In the genomic region with DNA sequence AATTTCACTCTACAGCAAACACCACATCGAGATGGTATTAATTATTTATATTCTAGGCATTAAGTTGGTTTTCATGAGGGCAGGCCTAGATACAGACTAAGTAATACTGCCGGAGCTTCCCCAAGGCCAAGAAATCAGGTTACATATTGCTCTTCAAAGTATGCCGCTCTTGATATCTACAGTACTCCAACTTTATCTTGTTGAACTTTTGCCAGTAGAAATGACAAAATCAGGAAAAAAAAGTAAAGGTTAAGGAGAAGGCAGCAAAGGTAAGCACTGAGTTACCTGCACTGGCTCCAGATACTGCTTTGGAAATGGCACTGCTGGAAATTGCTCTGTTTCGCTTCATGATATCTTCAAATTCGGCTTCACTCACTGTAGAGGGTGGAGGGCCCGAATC, we compare ENCODE assay signal across 20 cellular contexts. TPM values are rescaled to one million over a fixed set of nuclear protein-coding genes. Genes with fewer than 3 reads are reported as not detected.
DNase-seq lines count a peak whose midpoint lies in the region; ATAC-seq lines count a peak whose summit lies in the region.
"Had no signal": no experiment of that assay in that cellular context is flagged by ENCODE, and none has a peak within 500 bp of the region (broad histone marks: within the 10 kb centered on the region; RNA-seq: fewer than 3 reads in every experiment).

No MANE protein-coding gene starts in this region.

- no peak for DNase-seq in T-helper 1 cell
- no peak for DNase-seq in activated naive CD4-positive, alpha-beta T cell treated with anti-CD3 and anti-CD28 coated beads, Interleukin-2, amount 50 U/mL, for 72 hours (ENCODE audit: low spot score in 2 of 2)
- DNase-seq in activated naive CD4-positive, alpha-beta T cell treated with anti-CD3 and anti-CD28 coated beads for 36 hours: no peak
- no peak for DNase-seq in stimulated activated effector memory CD8-positive, alpha-beta T cell treated with anti-CD3 and anti-CD28 coated beads, Interleukin-12 subunit alpha, Interleukin-12 subunit beta, amount 100 ng/mL, for 72 hours (ENCODE audit: low spot score in 2 of 2)
- DNase-seq: ACHN; Caco-2; CD4-positive, alpha-beta memory T cell; DMS 273 treated with DMSO at 0.1 percent for 48 hours; DMS79 treated with DMSO at 0.1 percent for 48 hours; KG1; NCI-H1092 treated with DMSO at 0.1 percent for 48 hours; NCI-H146; NCI-H2029; NCI-H2227 treated with DMSO at 0.1 percent for 48 hours; NCI-H510A; SHP77 treated with DMSO at 0.1 percent for 48 hours had no signal

- ATAC-seq in activated naive CD4-positive, alpha-beta T cell treated with anti-CD3 and anti-CD28 coated beads, Interleukin-2, amount 50 U/mL, for 72 hours: no peak
- no peak for ATAC-seq in activated T-helper 17 cell treated with anti-CD3 and anti-CD28 coated beads, Interleukin-2, amount 50 U/mL, for 72 hours (replicated peaks)
- no peak for ATAC-seq in stimulated activated effector memory CD8-positive, alpha-beta T cell treated with anti-CD3 and anti-CD28 coated beads, Interleukin-12 subunit alpha, Interleukin-12 subunit beta, amount 100 ng/mL, for 72 hours
- ATAC-seq in HG03097 (IDR thresholded peaks at IDR 0.05; ENCODE audit: low FRiP score, unreplicated experiment) (no peak), HG03442 (IDR thresholded peaks at IDR 0.05; ENCODE audit: unreplicated experiment) (no peak)

- CTCF ChIA-PET in activated naive CD4-positive, alpha-beta T cell treated with anti-CD3 and anti-CD28 coated beads for 36 hours (lab: Charles Lee): interaction anchor here (1.7 kb wide), 1 partner anchor 20 kb away, joined by 4 read pairs; no protein-coding TSS in a partner anchor

- H3K27ac Mint-ChIP-seq in T-helper 1 cell treated with Interleukin-12 subunit alpha and Interleukin-12 subunit beta and Interleukin-4 antibody, amounts not matched to agents 30 μg/mL and 1 μg/mL, for 36 hours: peak overlapping the region; percentile 45
- H3K27ac Mint-ChIP-seq in activated naive CD4-positive, alpha-beta T cell treated with anti-CD3 and anti-CD28 coated beads, Interleukin-2, amount 50 U/mL, for 72 hours: peak overlapping the region; percentile 57 to 63
- no peak overlapping the region for H3K27ac Mint-ChIP-seq in activated naive CD4-positive, alpha-beta T cell treated with anti-CD3 and anti-CD28 coated beads for 36 hours
- peak overlapping the region; percentile 80 for H3K27ac Mint-ChIP-seq in activated T-helper 17 cell treated with anti-CD3 and anti-CD28 coated beads, Interleukin-2, amount 50 U/mL, for 72 hours
- H3K27ac Mint-ChIP-seq in stimulated activated effector memory CD8-positive, alpha-beta T cell treated with anti-CD3 and anti-CD28 coated beads, Interleukin-12 subunit alpha, Interleukin-12 subunit beta, amount 100 ng/mL, for 72 hours: peak overlapping the region; percentile 86

- no peaks in the 10 kb centered on the region for H3K9me3 Mint-ChIP-seq in T-helper 1 cell treated with Interleukin-12 subunit alpha and Interleukin-12 subunit beta and Interleukin-4 antibody, amounts not matched to agents 30 μg/mL and 1 μg/mL, for 36 hours
- no peaks in the 10 kb centered on the region for H3K9me3 Mint-ChIP-seq in activated naive CD4-positive, alpha-beta T cell treated with anti-CD3 and anti-CD28 coated beads, Interleukin-2, amount 50 U/mL, for 72 hours
- H3K9me3 Mint-ChIP-seq in activated naive CD4-positive, alpha-beta T cell treated with anti-CD3 and anti-CD28 coated beads for 36 hours: no peaks in the 10 kb centered on the region
- H3K9me3 Mint-ChIP-seq in activated T-helper 17 cell treated with anti-CD3 and anti-CD28 coated beads, Interleukin-2, amount 50 U/mL, for 72 hours: no peaks in the 10 kb centered on the region
- H3K9me3 Mint-ChIP-seq in stimulated activated effector memory CD8-positive, alpha-beta T cell treated with anti-CD3 and anti-CD28 coated beads, Interleukin-12 subunit alpha, Interleukin-12 subunit beta, amount 100 ng/mL, for 72 hours: no peaks in the 10 kb centered on the region
- H3K9me3 Mint-ChIP-seq: CD4-positive, alpha-beta memory T cell had no signal

- H3K27me3 Mint-ChIP-seq in T-helper 1 cell treated with Interleukin-12 subunit alpha and Interleukin-12 subunit beta and Interleukin-4 antibody, amounts not matched to agents 30 μg/mL and 1 μg/mL, for 36 hours (ENCODE audit: low read depth): no peaks in the 10 kb centered on the region
- H3K27me3 Mint-ChIP-seq in activated naive CD4-positive, alpha-beta T cell treated with anti-CD3 and anti-CD28 coated beads for 36 hours (ENCODE audit: low read depth): no peaks in the 10 kb centered on the region
- H3K27me3 Mint-ChIP-seq in activated T-helper 17 cell treated with anti-CD3 and anti-CD28 coated beads, Interleukin-2, amount 50 U/mL, for 72 hours: no peaks in the 10 kb centered on the region
- H3K27me3 Mint-ChIP-seq: CD4-positive, alpha-beta memory T cell had no signal

- no peak overlapping the region for H3K4me3 Mint-ChIP-seq in T-helper 1 cell treated with Interleukin-12 subunit alpha and Interleukin-12 subunit beta and Interleukin-4 antibody, amounts not matched to agents 30 μg/mL and 1 μg/mL, for 36 hours
- no peak overlapping the region for H3K4me3 Mint-ChIP-seq in activated naive CD4-positive, alpha-beta T cell treated with anti-CD3 and anti-CD28 coated beads for 36 hours
- no peak overlapping the region for H3K4me3 Mint-ChIP-seq in activated T-helper 17 cell treated with anti-CD3 and anti-CD28 coated beads, Interleukin-2, amount 50 U/mL, for 72 hours
- no peak overlapping the region for H3K4me3 Mint-ChIP-seq in stimulated activated effector memory CD8-positive, alpha-beta T cell treated with anti-CD3 and anti-CD28 coated beads, Interleukin-12 subunit alpha, Interleukin-12 subunit beta, amount 100 ng/mL, for 72 hours
- H3K4me3 Mint-ChIP-seq: CD4-positive, alpha-beta memory T cell had no signal

- intact Hi-C loops in activated naive CD4-positive, alpha-beta T cell treated with anti-CD3 and anti-CD28 coated beads for 36 hours (cut with micrococcal nuclease): no loop called here

- peaks cover 68% of the 10 kb centered on the region for H3K36me3 Mint-ChIP-seq in T-helper 1 cell treated with Interleukin-12 subunit alpha and Interleukin-12 subunit beta and Interleukin-4 antibody, amounts not matched to agents 30 μg/mL and 1 μg/mL, for 36 hours (ENCODE audit: low read depth)
- H3K36me3 Mint-ChIP-seq in activated naive CD4-positive, alpha-beta T cell treated with anti-CD3 and anti-CD28 coated beads, Interleukin-2, amount 50 U/mL, for 72 hours: peaks cover 23 to 61% of the 10 kb centered on the region in 2 donors
- H3K36me3 Mint-ChIP-seq in activated naive CD4-positive, alpha-beta T cell treated with anti-CD3 and anti-CD28 coated beads for 36 hours (ENCODE audit: low read depth): peaks cover 64% of the 10 kb centered on the region
- H3K36me3 Mint-ChIP-seq in activated T-helper 17 cell treated with anti-CD3 and anti-CD28 coated beads, Interleukin-2, amount 50 U/mL, for 72 hours (ENCODE audit: low read depth): peaks cover 100% of the 10 kb centered on the region
- peaks cover 100% of the 10 kb centered on the region for H3K36me3 Mint-ChIP-seq in stimulated activated effector memory CD8-positive, alpha-beta T cell treated with anti-CD3 and anti-CD28 coated beads, Interleukin-12 subunit alpha, Interleukin-12 subunit beta, amount 100 ng/mL, for 72 hours

- peaks cover 26% of the 10 kb centered on the region for H3K4me1 Mint-ChIP-seq in T-helper 1 cell treated with Interleukin-12 subunit alpha and Interleukin-12 subunit beta and Interleukin-4 antibody, amounts not matched to agents 30 μg/mL and 1 μg/mL, for 36 hours (ENCODE audit: low read depth)
- peaks cover 28% of the 10 kb centered on the region for H3K4me1 Mint-ChIP-seq in activated naive CD4-positive, alpha-beta T cell treated with anti-CD3 and anti-CD28 coated beads for 36 hours (ENCODE audit: low read depth)
- H3K4me1 Mint-ChIP-seq in activated T-helper 17 cell treated with anti-CD3 and anti-CD28 coated beads, Interleukin-2, amount 50 U/mL, for 72 hours: peaks cover 8% of the 10 kb centered on the region
- peaks cover 33% of the 10 kb centered on the region for H3K4me1 Mint-ChIP-seq in stimulated activated effector memory CD8-positive, alpha-beta T cell treated with anti-CD3 and anti-CD28 coated beads, Interleukin-12 subunit alpha, Interleukin-12 subunit beta, amount 100 ng/mL, for 72 hours

RNA-seq across cellular contexts. Expression of gene CPSF7, which starts 14.4 kb away (rescaled TPM):
- total RNA-seq in activated naive CD4-positive, alpha-beta T cell treated with anti-CD3 and anti-CD28 coated beads, Interleukin-2, amount 50 U/mL, for 72 hours: 100 to 1,000 TPM; 110 to 128 TPM
- total RNA-seq in activated naive CD4-positive, alpha-beta T cell treated with anti-CD3 and anti-CD28 coated beads for 36 hours: 100 to 1,000 TPM; 106 to 108 TPM
- 100 to 1,000 TPM in 1 of 2 donors, 10 to 100 TPM in 1; 98.1 to 114 TPM for total RNA-seq in activated T-helper 17 cell treated with anti-CD3 and anti-CD28 coated beads, Interleukin-2, amount 50 U/mL, for 72 hours

RNA-seq across cellular contexts. Expression of gene SDHAF2, which starts 14.5 kb away (rescaled TPM):
- total RNA-seq in activated naive CD4-positive, alpha-beta T cell treated with anti-CD3 and anti-CD28 coated beads, Interleukin-2, amount 50 U/mL, for 72 hours: 10 to 100 TPM; 32.0 to 34.3 TPM
- total RNA-seq in activated naive CD4-positive, alpha-beta T cell treated with anti-CD3 and anti-CD28 coated beads for 36 hours: 10 to 100 TPM; 23.7 to 27.0 TPM
- total RNA-seq in activated T-helper 17 cell treated with anti-CD3 and anti-CD28 coated beads, Interleukin-2, amount 50 U/mL, for 72 hours: 10 to 100 TPM; 36.9 to 45.5 TPM

RNA-seq across cellular contexts. Expression of gene TMEM216, which starts 23.0 kb away (rescaled TPM):
- total RNA-seq in activated naive CD4-positive, alpha-beta T cell treated with anti-CD3 and anti-CD28 coated beads, Interleukin-2, amount 50 U/mL, for 72 hours: 10 to 100 TPM in 1 of 2 donors, 1 to 10 TPM in 1; 8.7 to 14.1 TPM
- total RNA-seq in activated naive CD4-positive, alpha-beta T cell treated with anti-CD3 and anti-CD28 coated beads for 36 hours: 1 to 10 TPM; 5.5 to 6.3 TPM
- total RNA-seq in activated T-helper 17 cell treated with anti-CD3 and anti-CD28 coated beads, Interleukin-2, amount 50 U/mL, for 72 hours: 10 to 100 TPM; 12.1 to 12.8 TPM

RNA-seq across cellular contexts. Expression of gene TMEM138, which starts 53.2 kb away (rescaled TPM):
- 10 to 100 TPM; 32.4 to 44.2 TPM for total RNA-seq in activated naive CD4-positive, alpha-beta T cell treated with anti-CD3 and anti-CD28 coated beads, Interleukin-2, amount 50 U/mL, for 72 hours
- total RNA-seq in activated naive CD4-positive, alpha-beta T cell treated with anti-CD3 and anti-CD28 coated beads for 36 hours: 10 to 100 TPM; 35.6 to 41.4 TPM
- total RNA-seq in activated T-helper 17 cell treated with anti-CD3 and anti-CD28 coated beads, Interleukin-2, amount 50 U/mL, for 72 hours: 10 to 100 TPM; 30.6 to 47.9 TPM

RNA-seq across cellular contexts. Expression of gene CYB561A3, which starts 53.7 kb away (rescaled TPM):
- total RNA-seq in activated naive CD4-positive, alpha-beta T cell treated with anti-CD3 and anti-CD28 coated beads, Interleukin-2, amount 50 U/mL, for 72 hours: 10 to 100 TPM; 38.3 to 68.7 TPM
- 10 to 100 TPM; 31.7 to 31.8 TPM for total RNA-seq in activated naive CD4-positive, alpha-beta T cell treated with anti-CD3 and anti-CD28 coated beads for 36 hours
- 10 to 100 TPM; 46.5 to 62.3 TPM for total RNA-seq in activated T-helper 17 cell treated with anti-CD3 and anti-CD28 coated beads, Interleukin-2, amount 50 U/mL, for 72 hours
